7 cellular contexts compared by ENCODE assay signal in the genomic region with DNA sequence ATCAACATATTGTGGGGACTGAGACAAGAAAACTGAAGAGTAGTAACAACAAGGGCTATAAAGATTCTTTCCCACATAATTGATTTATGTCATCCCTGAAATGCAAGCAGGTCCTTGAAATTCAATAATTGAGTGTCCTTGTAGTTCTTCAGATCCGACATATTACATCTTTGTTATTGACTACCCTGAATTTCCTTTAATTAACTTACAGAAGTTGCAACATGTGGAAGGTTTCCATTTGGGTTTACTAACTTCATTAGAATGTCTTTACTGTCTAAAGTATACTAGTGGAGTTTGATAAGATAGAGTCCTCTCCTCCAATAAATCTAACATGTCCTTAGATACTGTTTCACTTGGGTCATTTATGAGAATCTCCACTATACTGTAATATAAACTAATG.
"Had no signal": no experiment of that assay in that cellular context is flagged by ENCODE, and none has a peak within 500 bp of the region (broad histone marks: within the 10 kb centered on the region; RNA-seq: fewer than 3 reads in every experiment).

No MANE protein-coding gene starts in this region.

- H3K4me3 ChIP-seq: GM12878 had no signal

- FAIRE-seq: GM12878, GM12891, GM12892, GM18507, GM19239 had no signal

- ATAC-seq: GM12878 had no signal

- DNase-seq: GDM1, GF-D8 had no signal
